ENCODE assay signal across 1 cellular context in the genomic region with DNA sequence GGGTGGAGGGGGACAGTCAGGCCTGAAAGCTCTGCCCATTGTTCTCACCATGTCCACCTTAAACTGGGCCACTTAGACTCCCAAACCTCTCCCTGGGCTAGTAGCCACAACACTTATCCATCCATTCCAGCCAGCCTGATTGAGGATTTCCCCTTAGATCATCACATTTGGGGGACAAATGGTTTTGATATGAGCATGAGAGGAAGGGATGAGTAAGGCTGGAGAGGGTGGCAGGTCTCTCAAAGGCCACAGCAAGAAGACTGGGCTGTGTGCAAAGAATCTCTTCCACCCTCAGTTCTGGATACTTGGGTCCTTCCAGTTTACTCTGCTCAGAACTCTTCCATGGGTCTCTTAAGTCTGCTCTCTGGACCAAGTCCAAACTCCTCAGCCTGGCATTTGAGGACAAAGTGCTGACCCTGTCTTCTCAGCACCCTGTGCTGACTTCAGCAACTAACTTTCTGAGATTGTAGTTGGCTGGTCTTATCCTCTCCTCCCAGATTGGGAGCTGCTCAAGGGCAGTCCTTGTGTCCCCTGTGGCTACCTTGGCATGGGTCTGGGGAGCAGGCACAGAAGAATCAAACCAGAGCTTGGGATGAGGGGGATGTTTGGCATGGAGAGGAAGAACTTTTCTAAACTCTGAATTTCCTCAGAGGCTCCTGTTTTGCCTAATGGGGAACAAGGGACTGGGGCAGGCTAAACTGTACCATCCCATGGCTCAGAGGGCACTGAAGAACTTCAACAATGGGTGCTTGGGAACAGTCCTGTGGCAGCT.
TF ChIP-seq lines count a peak whose summit lies in the region.

No MANE protein-coding gene starts in this region.

TF ChIP-seq in K562, 482 proteins besides CTCF, POLR2A, EP300 and RAD21:
- TF ChIP-seq ZNF830 (CRISPR knock-in tag; IDR thresholded peaks at IDR 0.05): peak; percentile 21; the same call in 1 of the 2 replicates
- TF ChIP-seq, protein P1, sequence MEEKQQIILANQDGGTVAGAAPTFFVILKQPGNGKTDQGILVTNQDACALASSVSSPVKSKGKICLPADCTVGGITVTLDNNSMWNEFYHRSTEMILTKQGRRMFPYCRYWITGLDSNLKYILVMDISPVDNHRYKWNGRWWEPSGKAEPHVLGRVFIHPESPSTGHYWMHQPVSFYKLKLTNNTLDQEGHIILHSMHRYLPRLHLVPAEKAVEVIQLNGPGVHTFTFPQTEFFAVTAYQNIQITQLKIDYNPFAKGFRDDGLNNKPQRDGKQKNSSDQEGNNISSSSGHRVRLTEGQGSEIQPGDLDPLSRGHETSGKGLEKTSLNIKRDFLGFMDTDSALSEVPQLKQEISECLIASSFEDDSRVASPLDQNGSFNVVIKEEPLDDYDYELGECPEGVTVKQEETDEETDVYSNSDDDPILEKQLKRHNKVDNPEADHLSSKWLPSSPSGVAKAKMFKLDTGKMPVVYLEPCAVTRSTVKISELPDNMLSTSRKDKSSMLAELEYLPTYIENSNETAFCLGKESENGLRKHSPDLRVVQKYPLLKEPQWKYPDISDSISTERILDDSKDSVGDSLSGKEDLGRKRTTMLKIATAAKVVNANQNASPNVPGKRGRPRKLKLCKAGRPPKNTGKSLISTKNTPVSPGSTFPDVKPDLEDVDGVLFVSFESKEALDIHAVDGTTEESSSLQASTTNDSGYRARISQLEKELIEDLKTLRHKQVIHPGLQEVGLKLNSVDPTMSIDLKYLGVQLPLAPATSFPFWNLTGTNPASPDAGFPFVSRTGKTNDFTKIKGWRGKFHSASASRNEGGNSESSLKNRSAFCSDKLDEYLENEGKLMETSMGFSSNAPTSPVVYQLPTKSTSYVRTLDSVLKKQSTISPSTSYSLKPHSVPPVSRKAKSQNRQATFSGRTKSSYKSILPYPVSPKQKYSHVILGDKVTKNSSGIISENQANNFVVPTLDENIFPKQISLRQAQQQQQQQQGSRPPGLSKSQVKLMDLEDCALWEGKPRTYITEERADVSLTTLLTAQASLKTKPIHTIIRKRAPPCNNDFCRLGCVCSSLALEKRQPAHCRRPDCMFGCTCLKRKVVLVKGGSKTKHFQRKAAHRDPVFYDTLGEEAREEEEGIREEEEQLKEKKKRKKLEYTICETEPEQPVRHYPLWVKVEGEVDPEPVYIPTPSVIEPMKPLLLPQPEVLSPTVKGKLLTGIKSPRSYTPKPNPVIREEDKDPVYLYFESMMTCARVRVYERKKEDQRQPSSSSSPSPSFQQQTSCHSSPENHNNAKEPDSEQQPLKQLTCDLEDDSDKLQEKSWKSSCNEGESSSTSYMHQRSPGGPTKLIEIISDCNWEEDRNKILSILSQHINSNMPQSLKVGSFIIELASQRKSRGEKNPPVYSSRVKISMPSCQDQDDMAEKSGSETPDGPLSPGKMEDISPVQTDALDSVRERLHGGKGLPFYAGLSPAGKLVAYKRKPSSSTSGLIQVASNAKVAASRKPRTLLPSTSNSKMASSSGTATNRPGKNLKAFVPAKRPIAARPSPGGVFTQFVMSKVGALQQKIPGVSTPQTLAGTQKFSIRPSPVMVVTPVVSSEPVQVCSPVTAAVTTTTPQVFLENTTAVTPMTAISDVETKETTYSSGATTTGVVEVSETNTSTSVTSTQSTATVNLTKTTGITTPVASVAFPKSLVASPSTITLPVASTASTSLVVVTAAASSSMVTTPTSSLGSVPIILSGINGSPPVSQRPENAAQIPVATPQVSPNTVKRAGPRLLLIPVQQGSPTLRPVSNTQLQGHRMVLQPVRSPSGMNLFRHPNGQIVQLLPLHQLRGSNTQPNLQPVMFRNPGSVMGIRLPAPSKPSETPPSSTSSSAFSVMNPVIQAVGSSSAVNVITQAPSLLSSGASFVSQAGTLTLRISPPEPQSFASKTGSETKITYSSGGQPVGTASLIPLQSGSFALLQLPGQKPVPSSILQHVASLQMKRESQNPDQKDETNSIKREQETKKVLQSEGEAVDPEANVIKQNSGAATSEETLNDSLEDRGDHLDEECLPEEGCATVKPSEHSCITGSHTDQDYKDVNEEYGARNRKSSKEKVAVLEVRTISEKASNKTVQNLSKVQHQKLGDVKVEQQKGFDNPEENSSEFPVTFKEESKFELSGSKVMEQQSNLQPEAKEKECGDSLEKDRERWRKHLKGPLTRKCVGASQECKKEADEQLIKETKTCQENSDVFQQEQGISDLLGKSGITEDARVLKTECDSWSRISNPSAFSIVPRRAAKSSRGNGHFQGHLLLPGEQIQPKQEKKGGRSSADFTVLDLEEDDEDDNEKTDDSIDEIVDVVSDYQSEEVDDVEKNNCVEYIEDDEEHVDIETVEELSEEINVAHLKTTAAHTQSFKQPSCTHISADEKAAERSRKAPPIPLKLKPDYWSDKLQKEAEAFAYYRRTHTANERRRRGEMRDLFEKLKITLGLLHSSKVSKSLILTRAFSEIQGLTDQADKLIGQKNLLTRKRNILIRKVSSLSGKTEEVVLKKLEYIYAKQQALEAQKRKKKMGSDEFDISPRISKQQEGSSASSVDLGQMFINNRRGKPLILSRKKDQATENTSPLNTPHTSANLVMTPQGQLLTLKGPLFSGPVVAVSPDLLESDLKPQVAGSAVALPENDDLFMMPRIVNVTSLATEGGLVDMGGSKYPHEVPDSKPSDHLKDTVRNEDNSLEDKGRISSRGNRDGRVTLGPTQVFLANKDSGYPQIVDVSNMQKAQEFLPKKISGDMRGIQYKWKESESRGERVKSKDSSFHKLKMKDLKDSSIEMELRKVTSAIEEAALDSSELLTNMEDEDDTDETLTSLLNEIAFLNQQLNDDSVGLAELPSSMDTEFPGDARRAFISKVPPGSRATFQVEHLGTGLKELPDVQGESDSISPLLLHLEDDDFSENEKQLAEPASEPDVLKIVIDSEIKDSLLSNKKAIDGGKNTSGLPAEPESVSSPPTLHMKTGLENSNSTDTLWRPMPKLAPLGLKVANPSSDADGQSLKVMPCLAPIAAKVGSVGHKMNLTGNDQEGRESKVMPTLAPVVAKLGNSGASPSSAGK (IDR thresholded peaks at IDR 0.05): no peak
- no peak for TF ChIP-seq SETDB1 (IDR thresholded peaks at IDR 0.05; ENCODE audit: low read length)
- peak; percentile 17; the same call in 1 of the 2 replicates for TF ChIP-seq ZNF316 (IDR thresholded peaks at IDR 0.05)
- TF ChIP-seq, protein P2, sequence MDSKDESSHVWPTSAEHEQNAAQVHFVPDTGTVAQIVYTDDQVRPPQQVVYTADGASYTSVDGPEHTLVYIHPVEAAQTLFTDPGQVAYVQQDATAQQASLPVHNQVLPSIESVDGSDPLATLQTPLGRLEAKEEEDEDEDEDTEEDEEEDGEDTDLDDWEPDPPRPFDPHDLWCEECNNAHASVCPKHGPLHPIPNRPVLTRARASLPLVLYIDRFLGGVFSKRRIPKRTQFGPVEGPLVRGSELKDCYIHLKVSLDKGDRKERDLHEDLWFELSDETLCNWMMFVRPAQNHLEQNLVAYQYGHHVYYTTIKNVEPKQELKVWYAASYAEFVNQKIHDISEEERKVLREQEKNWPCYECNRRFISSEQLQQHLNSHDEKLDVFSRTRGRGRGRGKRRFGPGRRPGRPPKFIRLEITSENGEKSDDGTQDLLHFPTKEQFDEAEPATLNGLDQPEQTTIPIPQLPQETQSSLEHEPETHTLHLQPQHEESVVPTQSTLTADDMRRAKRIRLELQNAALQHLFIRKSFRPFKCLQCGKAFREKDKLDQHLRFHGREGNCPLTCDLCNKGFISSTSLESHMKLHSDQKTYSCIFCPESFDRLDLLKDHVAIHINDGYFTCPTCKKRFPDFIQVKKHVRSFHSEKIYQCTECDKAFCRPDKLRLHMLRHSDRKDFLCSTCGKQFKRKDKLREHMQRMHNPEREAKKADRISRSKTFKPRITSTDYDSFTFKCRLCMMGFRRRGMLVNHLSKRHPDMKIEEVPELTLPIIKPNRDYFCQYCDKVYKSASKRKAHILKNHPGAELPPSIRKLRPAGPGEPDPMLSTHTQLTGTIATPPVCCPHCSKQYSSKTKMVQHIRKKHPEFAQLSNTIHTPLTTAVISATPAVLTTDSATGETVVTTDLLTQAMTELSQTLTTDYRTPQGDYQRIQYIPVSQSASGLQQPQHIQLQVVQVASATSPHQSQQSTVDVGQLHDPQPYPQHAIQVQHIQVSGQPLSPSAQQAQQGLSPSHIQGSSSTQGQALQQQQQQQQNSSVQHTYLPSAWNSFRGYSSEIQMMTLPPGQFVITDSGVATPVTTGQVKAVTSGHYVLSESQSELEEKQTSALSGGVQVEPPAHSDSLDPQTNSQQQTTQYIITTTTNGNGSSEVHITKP (IDR thresholded peaks at IDR 0.05; ENCODE audit: partially characterized antibody): peak; percentile 33
- TF ChIP-seq BCOR (IDR thresholded peaks at IDR 0.05): no peak
- TF ChIP-seq RBM39 (optimal IDR thresholded peaks at IDR 0.05; ENCODE audit: low read depth, low read length): no peak
- TF ChIP-seq IFI16 (CRISPR knock-in tag; IDR thresholded peaks at IDR 0.05): no peak
- TF ChIP-seq, protein P3, sequence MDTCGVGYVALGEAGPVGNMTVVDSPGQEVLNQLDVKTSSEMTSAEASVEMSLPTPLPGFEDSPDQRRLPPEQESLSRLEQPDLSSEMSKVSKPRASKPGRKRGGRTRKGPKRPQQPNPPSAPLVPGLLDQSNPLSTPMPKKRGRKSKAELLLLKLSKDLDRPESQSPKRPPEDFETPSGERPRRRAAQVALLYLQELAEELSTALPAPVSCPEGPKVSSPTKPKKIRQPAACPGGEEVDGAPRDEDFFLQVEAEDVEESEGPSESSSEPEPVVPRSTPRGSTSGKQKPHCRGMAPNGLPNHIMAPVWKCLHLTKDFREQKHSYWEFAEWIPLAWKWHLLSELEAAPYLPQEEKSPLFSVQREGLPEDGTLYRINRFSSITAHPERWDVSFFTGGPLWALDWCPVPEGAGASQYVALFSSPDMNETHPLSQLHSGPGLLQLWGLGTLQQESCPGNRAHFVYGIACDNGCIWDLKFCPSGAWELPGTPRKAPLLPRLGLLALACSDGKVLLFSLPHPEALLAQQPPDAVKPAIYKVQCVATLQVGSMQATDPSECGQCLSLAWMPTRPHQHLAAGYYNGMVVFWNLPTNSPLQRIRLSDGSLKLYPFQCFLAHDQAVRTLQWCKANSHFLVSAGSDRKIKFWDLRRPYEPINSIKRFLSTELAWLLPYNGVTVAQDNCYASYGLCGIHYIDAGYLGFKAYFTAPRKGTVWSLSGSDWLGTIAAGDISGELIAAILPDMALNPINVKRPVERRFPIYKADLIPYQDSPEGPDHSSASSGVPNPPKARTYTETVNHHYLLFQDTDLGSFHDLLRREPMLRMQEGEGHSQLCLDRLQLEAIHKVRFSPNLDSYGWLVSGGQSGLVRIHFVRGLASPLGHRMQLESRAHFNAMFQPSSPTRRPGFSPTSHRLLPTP (IDR thresholded peaks at IDR 0.05; ENCODE audit: borderline replicate concordance, extremely low read depth, insufficient read length): no peak
- no peak for TF ChIP-seq ZNF174 (CRISPR knock-in tag; IDR thresholded peaks at IDR 0.05)
